ENCODE assay signal across 21 cellular contexts in the genomic region with DNA sequence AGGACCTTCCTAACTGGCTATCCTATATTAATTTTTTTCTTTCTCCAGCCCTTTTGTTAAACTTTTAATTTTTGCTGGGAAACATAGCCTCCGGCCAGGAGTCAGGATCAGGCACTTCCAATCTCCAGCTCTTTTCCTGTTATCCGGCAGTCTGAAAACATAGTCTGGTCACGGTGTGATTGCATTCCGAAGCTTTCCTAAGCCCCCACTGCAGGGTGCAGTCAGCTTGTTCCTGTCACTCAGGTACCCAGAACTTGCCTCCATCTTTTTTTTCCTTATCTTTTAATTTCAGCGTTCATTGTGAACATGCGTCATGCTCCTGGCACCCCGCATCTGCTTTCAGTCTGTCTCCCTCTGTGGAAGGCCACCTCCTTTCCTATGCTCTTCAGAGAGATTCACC. TPM values are rescaled to one million over a fixed set of nuclear protein-coding genes. Genes with fewer than 3 reads are reported as not detected.
DNase-seq lines count a peak whose midpoint lies in the region; ATAC-seq and TF ChIP-seq lines count a peak whose summit lies in the region.
"Had no signal": no experiment of that assay in that cellular context is flagged by ENCODE, and none has a peak within 500 bp of the region (broad histone marks: within the 10 kb centered on the region; RNA-seq: fewer than 3 reads in every experiment).

No MANE protein-coding gene starts in this region.

- H3K27me3 ChIP-seq in subcutaneous abdominal adipose tissue (ENCODE audit: control insufficient read depth in 5 of 5, insufficient read depth in 4 of 5, low read length in 5 of 5) (no peaks in the 10 kb centered on the region), H9 (ENCODE audit: insufficient read depth, low read length) (no peaks in the 10 kb centered on the region)

- no peak overlapping the region for H2BK20ac ChIP-seq in H9 (ENCODE audit: low read depth, low read length, poor library complexity, severe bottlenecking)

- ATAC-seq in activated naive CD4-positive, alpha-beta T cell treated with anti-CD3 and anti-CD28 coated beads, Interleukin-2, amount 50 U/mL, for 72 hours: no peak
- ATAC-seq in T-helper 17 cell (no peak), memory B cell (ENCODE audit: low read depth) (no peak)
- ATAC-seq: HCT116, PC-3 had no signal

- no peak overlapping the region for H2AK5ac ChIP-seq in H9 (ENCODE audit: insufficient read length, low read length)

- no peak overlapping the region for H3K4me3 ChIP-seq in subcutaneous abdominal adipose tissue (ENCODE audit: low read depth in 1 of 5, low read length in 5 of 5)

- no peak overlapping the region for H4K91ac ChIP-seq in H9 (ENCODE audit: insufficient read length, low read depth, low read length)

- no peak overlapping the region for H2BK15ac ChIP-seq in H9 (ENCODE audit: low read depth, low read length)

- H2BK5ac ChIP-seq in H9 (ENCODE audit: insufficient read length, low read length): no peak overlapping the region

- H3K9ac ChIP-seq in subcutaneous abdominal adipose tissue (ENCODE audit: low read length in 5 of 5) (no peak overlapping the region), H9 (ENCODE audit: extremely low read depth, insufficient read length, low read length) (no peak overlapping the region)

- H2AFZ ChIP-seq in H9 (ENCODE audit: low read length): no peak overlapping the region

- H3K18ac ChIP-seq in H9 (ENCODE audit: insufficient read length, low read depth, low read length): no peak overlapping the region

- H3K27ac ChIP-seq in subcutaneous abdominal adipose tissue (ENCODE audit: low read depth, low read length) (peak overlapping the region; percentile 43), H9 (ENCODE audit: insufficient read length, low read depth, low read length) (no peak overlapping the region)

- TF ChIP-seq POLR2A in erythroblast (IDR thresholded peaks at IDR 0.05; ENCODE audit: low read length): no peak

- H3K56ac ChIP-seq in H9 (ENCODE audit: insufficient read length, low read depth, low read length): no peak overlapping the region

- no peak for DNase-seq in activated naive CD4-positive, alpha-beta T cell treated with anti-CD3 and anti-CD28 coated beads, Interleukin-2, amount 50 U/mL, for 72 hours (ENCODE audit: low spot score in 2 of 2)
- DNase-seq in activated naive CD4-positive, alpha-beta T cell treated with anti-CD3 and anti-CD28 coated beads, Interleukin-2, amount 50 U/mL, for 16 hours: no peak
- DNase-seq in T-helper 17 cell (no peak), memory B cell (ENCODE audit: low spot score in 2 of 2) (no peak), erythroblast (lab: John Stamatoyannopoulos, UW) (no peak), H9 (no peak), foreskin melanocyte (no peak)
- DNase-seq: C1 segment of cervical spinal cord, COR-L47, IMR-90, KG1, NCI-H1092, NCI-H1436, NCI-H187 treated with DMSO at 0.1 percent for 48 hours, NCI-H2107, NCI-H524, NCI-H748 treated with DMSO at 0.1 percent for 48 hours, PC-3 had no signal

- H4K8ac ChIP-seq in H9 (replicated peaks; ENCODE audit: insufficient read length, low read depth, low read length): no peak overlapping the region

- no peak overlapping the region for H3T11ph ChIP-seq in H9 (ENCODE audit: low read length)

- no peak overlapping the region for H4K5ac ChIP-seq in H9 (ENCODE audit: insufficient read length, low read depth, low read length)

- H3K23ac ChIP-seq in H9 (ENCODE audit: insufficient read length, low read depth, low read length): no peak overlapping the region

- H3K4me1 Mint-ChIP-seq in T-helper 17 cell (peaks cover 5% of the 10 kb centered on the region), memory B cell (peaks cover 45% of the 10 kb centered on the region), H9 (peaks cover 41 to 47% of the 10 kb centered on the region in 2 experiments)

- no peak overlapping the region for H3K14ac ChIP-seq in H9 (ENCODE audit: insufficient read depth, low read length)

- H3K36me3 Mint-ChIP-seq in activated naive CD4-positive, alpha-beta T cell treated with anti-CD3 and anti-CD28 coated beads, Interleukin-2, amount 50 U/mL, for 72 hours: peaks cover 0 to 15% of the 10 kb centered on the region in 2 donors
- H3K36me3 Mint-ChIP-seq in T-helper 17 cell (ENCODE audit: low read depth) (peaks cover 9% of the 10 kb centered on the region), memory B cell (peaks cover 22% of the 10 kb centered on the region), H9 (ENCODE audit: insufficient read depth in 1 of 3, low read depth in 3 of 3) (peaks cover 0 to 10% (median 5%) of the 10 kb centered on the region in 3 experiments; a peak in 5 of 7 replicates)
- H3K36me3 Mint-ChIP-seq: CD4-positive, alpha-beta memory T cell had no signal

- peak overlapping the region; percentile 0 to 94 for H3K27ac Mint-ChIP-seq in activated naive CD4-positive, alpha-beta T cell treated with anti-CD3 and anti-CD28 coated beads, Interleukin-2, amount 50 U/mL, for 72 hours
- H3K27ac Mint-ChIP-seq in T-helper 17 cell (no peak overlapping the region), memory B cell (peak overlapping the region; percentile 45), H9 (peak overlapping the region in 1 of 3 experiments; percentile 12; a peak in 2 of 7 replicates)
- H3K27ac Mint-ChIP-seq: CD4-positive, alpha-beta memory T cell had no signal

- no peaks in the 10 kb centered on the region for H3K79me2 ChIP-seq in H9 (ENCODE audit: insufficient read depth, low read length)

- H3K23me2 ChIP-seq in H9 (ENCODE audit: insufficient read length, low read depth, low read length, poor library complexity, severe bottlenecking): no peaks in the 10 kb centered on the region

- H3K4me1 ChIP-seq in subcutaneous abdominal adipose tissue (ENCODE audit: control insufficient read depth in 5 of 5, insufficient read depth in 5 of 5, low read length in 5 of 5) (peaks cover 0 to 44% (median 29%) of the 10 kb centered on the region in 5 donors), H9 (ENCODE audit: insufficient read depth, low read length) (peaks cover 11% of the 10 kb centered on the region; the same call in 1 of the 2 replicates)

- no peak overlapping the region for H3K4me2 ChIP-seq in H9 (ENCODE audit: insufficient read depth, insufficient read length, low read length)

- H3K4me3 Mint-ChIP-seq in T-helper 17 cell (peak overlapping the region; percentile 31), memory B cell (no peak overlapping the region), H9 (peak overlapping the region in 1 of 2 experiments; percentile 13; a peak in 1 of 5 replicates)

- TF ChIP-seq CTCF in H9 (conservative IDR thresholded peaks at IDR 0.05): no peak

- no peak overlapping the region for H2BK12ac ChIP-seq in H9 (ENCODE audit: insufficient read length, low read depth, low read length)

- H3K27me3 Mint-ChIP-seq in T-helper 17 cell (peaks cover 36% of the 10 kb centered on the region), memory B cell (no peaks in the 10 kb centered on the region), H9 (ENCODE audit: low read depth) (no peaks in the 10 kb centered on the region)

- H4K20me1 ChIP-seq in H9 (ENCODE audit: control insufficient read depth, insufficient read depth, insufficient read length): no peaks in the 10 kb centered on the region

- no CpG with 5 or more reads among the region's 7 CpGs for WGBS in H9 (ENCODE audit: extremely low coverage, insufficient read length, low lambda C conversion rate)

- no peaks in the 10 kb centered on the region for H3K9me3 ChIP-seq in T-helper 17 cell (ENCODE audit: control insufficient read depth, low read length, poor library complexity, severe bottlenecking)
- H3K9me3 ChIP-seq in subcutaneous abdominal adipose tissue (ENCODE audit: control insufficient read depth in 5 of 5, low read length in 5 of 5): no peaks in the 10 kb centered on the region
- H3K9me3 ChIP-seq in H9 (ENCODE audit: control insufficient read depth, low read depth, low read length): no peaks in the 10 kb centered on the region

- H2BK120ac ChIP-seq in H9 (ENCODE audit: low read depth, low read length, poor library complexity, severe bottlenecking): no peak overlapping the region

- no peak overlapping the region for H3K4ac ChIP-seq in H9 (ENCODE audit: low read depth, low read length)

- no peaks in the 10 kb centered on the region for H3K9me3 Mint-ChIP-seq in activated naive CD4-positive, alpha-beta T cell treated with anti-CD3 and anti-CD28 coated beads, Interleukin-2, amount 50 U/mL, for 72 hours
- H3K9me3 Mint-ChIP-seq in memory B cell (no peaks in the 10 kb centered on the region), H9 (no peaks in the 10 kb centered on the region)
- H3K9me3 Mint-ChIP-seq: CD4-positive, alpha-beta memory T cell had no signal

- no peaks in the 10 kb centered on the region for H3K79me1 ChIP-seq in H9 (ENCODE audit: insufficient read depth, low read depth, low read length, poor library complexity, severe bottlenecking)

- peaks cover 0 to 14% (median 6%) of the 10 kb centered on the region in 5 donors for H3K36me3 ChIP-seq in subcutaneous abdominal adipose tissue (ENCODE audit: control insufficient read depth in 5 of 5, insufficient read depth in 5 of 5, low read length in 5 of 5)

RNA-seq across cellular contexts. Expression of gene GRK3, which starts 59.4 kb away (rescaled TPM):
- total RNA-seq in activated naive CD4-positive, alpha-beta T cell treated with anti-CD3 and anti-CD28 coated beads, Interleukin-2, amount 50 U/mL, for 72 hours: 10 to 100 TPM; 13.6 to 31.6 TPM
- 1 to 10 TPM; 3.2 to 6.9 TPM for total RNA-seq in T-helper 17 cell
- 22.8 and 23.9 TPM in 2 replicates for total RNA-seq in H9 (2021)
